In genomic region chr11:111733655-111734088, GRCh38 we compare ENCODE assay signal across 10 cellular contexts. TPM values are rescaled to one million over a fixed set of nuclear protein-coding genes. Genes with fewer than 3 reads are reported as not detected.
DNase-seq lines count a peak whose midpoint lies in the region; ATAC-seq and TF ChIP-seq lines count a peak whose summit lies in the region.
"Had no signal": no experiment of that assay in that cellular context is flagged by ENCODE, and none has a peak within 500 bp of the region (broad histone marks: within the 10 kb centered on the region; RNA-seq: fewer than 3 reads in every experiment).

No MANE protein-coding gene starts in this region.

- H3K23ac ChIP-seq in H9 (ENCODE audit: insufficient read length, low read depth, low read length) = no peak overlapping the region

- no peak overlapping the region for H2AFZ ChIP-seq in H9 (ENCODE audit: low read length)

- H2BK20ac ChIP-seq in H9 (ENCODE audit: low read depth, low read length, poor library complexity, severe bottlenecking) = no peak overlapping the region

- no CpG with 5 or more reads among the region's 9 CpGs for WGBS in H9 (ENCODE audit: extremely low coverage, insufficient read length, low lambda C conversion rate)
- 63% methylated on average over 9 of the region's 9 CpGs for WGBS in liver
- 79 to 93% (median 87%) methylated on average over 8 to 9 of the region's 9 CpGs for WGBS in spleen, 5 donors

- H4K8ac ChIP-seq in H9 (replicated peaks; ENCODE audit: insufficient read length, low read depth, low read length) = no peak overlapping the region

- H3K9me3 ChIP-seq in H9 (ENCODE audit: control insufficient read depth, low read depth, low read length) (no peaks in the 10 kb centered on the region), liver (ENCODE audit: control insufficient read depth in 4 of 4, low read length in 3 of 4) (no peaks in the 10 kb centered on the region), spleen (no peaks in the 10 kb centered on the region)

- H3K18ac ChIP-seq in H9 (ENCODE audit: insufficient read length, low read depth, low read length) = no peak overlapping the region

- H3K36me3 ChIP-seq in liver (ENCODE audit: control insufficient read depth in 4 of 4, insufficient read depth in 3 of 4, low read depth in 1 of 4, low read length in 3 of 4) (no peaks in the 10 kb centered on the region), spleen (peaks cover 0 to 29% (median 0%) of the 10 kb centered on the region in 6 donors)

- ATAC-seq in HG02623 (IDR thresholded peaks at IDR 0.05; ENCODE audit: unreplicated experiment) = no peak
- no peak for ATAC-seq in GM18909 (IDR thresholded peaks at IDR 0.05; ENCODE audit: poor library complexity, unreplicated experiment)
- ATAC-seq in GM21717 (IDR thresholded peaks at IDR 0.05; ENCODE audit: unreplicated experiment) = no peak

- H3K27ac Mint-ChIP-seq in H9 = peak overlapping the region in 2 of 3 experiments; percentile 44 to 72; a peak in 2 of 7 replicates
- H3K27ac Mint-ChIP-seq: activated naive CD4-positive, alpha-beta T cell treated with anti-CD3 and anti-CD28 coated beads for 36 hours had no signal

- H3K9ac ChIP-seq in H9 (ENCODE audit: extremely low read depth, insufficient read length, low read length) (no peak overlapping the region), liver (ENCODE audit: low read depth in 1 of 2, low read length in 2 of 2) (peak overlapping the region in 1 of 2 donors; percentile 47)

- no peaks in the 10 kb centered on the region for H3K79me2 ChIP-seq in H9 (ENCODE audit: insufficient read depth, low read length)

- H4K20me1 ChIP-seq in H9 (ENCODE audit: control insufficient read depth, insufficient read depth, insufficient read length) = no peaks in the 10 kb centered on the region

- H3K4me1 ChIP-seq in H9 (ENCODE audit: insufficient read depth, low read length) = no peaks in the 10 kb centered on the region
- H3K4me1 ChIP-seq in liver (ENCODE audit: control insufficient read depth in 4 of 4, insufficient read depth in 4 of 4, low read length in 3 of 4) = peaks cover 19 to 90% (median 57%) of the 10 kb centered on the region in 4 donors
- peaks cover 0 to 61% (median 21%) of the 10 kb centered on the region in 6 donors for H3K4me1 ChIP-seq in spleen

- H4K5ac ChIP-seq in H9 (ENCODE audit: insufficient read length, low read depth, low read length) = no peak overlapping the region

- H3K4me1 Mint-ChIP-seq in H9 = peaks cover 13 to 44% of the 10 kb centered on the region in 2 experiments

- no peak for TF ChIP-seq CTCF in H9 (conservative IDR thresholded peaks at IDR 0.05)
- TF ChIP-seq CTCF in liver (IDR thresholded peaks at IDR 0.05; ENCODE audit: low read depth, low read length, missing input control) = no peak
- TF ChIP-seq CTCF in spleen (IDR thresholded peaks at IDR 0.05 in 8 of 11, conservative IDR thresholded peaks at IDR 0.05 in 3 of 11) = no peak

- no peak overlapping the region for H2BK15ac ChIP-seq in H9 (ENCODE audit: low read depth, low read length)

- no peak overlapping the region for H2BK5ac ChIP-seq in H9 (ENCODE audit: insufficient read length, low read length)

- peaks cover 0 to 19% (median 9%) of the 10 kb centered on the region in 3 experiments; a peak in 5 of 7 replicates for H3K36me3 Mint-ChIP-seq in H9 (ENCODE audit: insufficient read depth in 1 of 3, low read depth in 3 of 3)

- H3K79me1 ChIP-seq in H9 (ENCODE audit: insufficient read depth, low read depth, low read length, poor library complexity, severe bottlenecking) = no peaks in the 10 kb centered on the region

- H2BK120ac ChIP-seq in H9 (ENCODE audit: low read depth, low read length, poor library complexity, severe bottlenecking) = no peak overlapping the region

- no peak overlapping the region for H3K56ac ChIP-seq in H9 (ENCODE audit: insufficient read length, low read depth, low read length)

- DNase-seq in H9 (no peak), caudate nucleus (lab: John Stamatoyannopoulos, UW) (peak in 8 of 61 donors; percentile 18 to 50 (median 25)), spleen (peak; percentile 64), T-helper 9 cell (no peak)
- DNase-seq: activated CD4-positive, alpha-beta T cell treated with anti-CD3 and anti-CD28 coated beads for 1 hour; activated naive CD4-positive, alpha-beta T cell treated with anti-CD3 and anti-CD28 coated beads for 36 hours had no signal

- TF ChIP-seq RAD21 in liver (IDR thresholded peaks at IDR 0.05) = no peak

- no peak overlapping the region for H3K27ac ChIP-seq in H9 (ENCODE audit: insufficient read length, low read depth, low read length)
- H3K27ac ChIP-seq in caudate nucleus (ENCODE audit: low read depth, low read length) = peak overlapping the region; percentile 100
- peak overlapping the region; percentile 97 to 98 for H3K27ac ChIP-seq in liver (ENCODE audit: low read depth in 1 of 2, low read length in 2 of 2)
- H3K27ac ChIP-seq in spleen = peak overlapping the region in 7 of 8 donors; percentile 62 to 85 (median 77)

- H2BK12ac ChIP-seq in H9 (ENCODE audit: insufficient read length, low read depth, low read length) = no peak overlapping the region

- TF ChIP-seq POLR2A in spleen (IDR thresholded peaks at IDR 0.05) = no peak

- no peak overlapping the region for H3K4me2 ChIP-seq in H9 (ENCODE audit: insufficient read depth, insufficient read length, low read length)

- H3T11ph ChIP-seq in H9 (ENCODE audit: low read length) = no peak overlapping the region

- H3K23me2 ChIP-seq in H9 (ENCODE audit: insufficient read length, low read depth, low read length, poor library complexity, severe bottlenecking) = no peaks in the 10 kb centered on the region

- H2AK5ac ChIP-seq in H9 (ENCODE audit: insufficient read length, low read length) = no peak overlapping the region

- H4K91ac ChIP-seq in H9 (ENCODE audit: insufficient read length, low read depth, low read length) = no peak overlapping the region

- no peak overlapping the region; the same call in 1 of the 2 replicates for H3K14ac ChIP-seq in H9 (ENCODE audit: insufficient read depth, low read length)

- intact Hi-C loops in spleen (cut with DNase I; ENCODE audit: low total_unique reads) = no loop called here

- H3K27me3 ChIP-seq in H9 (ENCODE audit: insufficient read depth, low read length) = no peaks in the 10 kb centered on the region
- H3K27me3 ChIP-seq in liver (ENCODE audit: control insufficient read depth in 4 of 4, insufficient read depth in 4 of 4, low read length in 3 of 4) = no peaks in the 10 kb centered on the region
- H3K27me3 ChIP-seq in spleen (replicated peaks in 1 of 7) = no peaks in the 10 kb centered on the region

- H3K4me3 ChIP-seq in liver (ENCODE audit: low read depth in 1 of 3, low read length in 3 of 3) (no peak overlapping the region), spleen (no peak overlapping the region)

- no peaks in the 10 kb centered on the region for H3K9me3 Mint-ChIP-seq in H9
- H3K9me3 Mint-ChIP-seq: activated naive CD4-positive, alpha-beta T cell treated with anti-CD3 and anti-CD28 coated beads for 36 hours had no signal

- H3K4me3 Mint-ChIP-seq in H9 = no peak overlapping the region
- H3K4me3 Mint-ChIP-seq: activated naive CD4-positive, alpha-beta T cell treated with anti-CD3 and anti-CD28 coated beads for 36 hours had no signal

- H3K4ac ChIP-seq in H9 (ENCODE audit: low read depth, low read length) = no peak overlapping the region

- no peaks in the 10 kb centered on the region; the same call in 1 of the 2 replicates for H3K27me3 Mint-ChIP-seq in H9 (ENCODE audit: low read depth)

TF ChIP-seq in liver, 16 proteins besides CTCF, POLR2A, EP300 and RAD21:
- TF ChIP-seq ZBTB33 (IDR thresholded peaks at IDR 0.05) (no peak), FOXA2 (IDR thresholded peaks at IDR 0.05) (no peak), YY1 (IDR thresholded peaks at IDR 0.05) (peak; percentile 1), HNF4G (IDR thresholded peaks at IDR 0.05) (no peak)

RNA-seq across cellular contexts. Expression of gene PPP2R1B, which starts 32.5 kb away (rescaled TPM):
- total RNA-seq in H9 (2021) = 95.5 and 105 TPM in 2 replicates
- 100 to 1,000 TPM in 1 of 2 donors, 10 to 100 TPM in 1; 50.1 to 316 TPM for total RNA-seq in liver
- polyA plus RNA-seq in liver = 10 to 100 TPM; 33.2 to 55.0 TPM
- 10 to 100 TPM; 18.0 to 30.3 (median 27.1) TPM for total RNA-seq in spleen
- polyA plus RNA-seq in spleen = 1 to 10 TPM; 4.0 to 5.7 (median 5.0) TPM
